In genomic region chr4:10673817-10674369, GRCh38 we compare ENCODE assay signal across 8 cellular contexts. TPM values are rescaled to one million over a fixed set of nuclear protein-coding genes. Genes with fewer than 3 reads are reported as not detected.
DNase-seq lines count a peak whose midpoint lies in the region; ATAC-seq, FAIRE-seq and TF ChIP-seq lines count a peak whose summit lies in the region.

No MANE protein-coding gene starts in this region.

- no peaks in the 10 kb centered on the region for H3F3A ChIP-seq in GM23338 (replicated peaks; ENCODE audit: low read depth)

- H3K27me3 Mint-ChIP-seq in T-helper 2 cell treated with Interferon-gamma antibody and Interleukin-4, amounts not matched to agents 5 μg/mL and 100 μg/mL, for 36 hours (ENCODE audit: low read depth), result no peaks in the 10 kb centered on the region
- no peaks in the 10 kb centered on the region for H3K27me3 Mint-ChIP-seq in GM23338 (ENCODE audit: insufficient read depth, low read depth, poor library complexity)

- H3K36me3 ChIP-seq in GM23338 (ENCODE audit: insufficient read depth), result no peaks in the 10 kb centered on the region
- no peaks in the 10 kb centered on the region for H3K36me3 ChIP-seq in HepG2 (replicated peaks in 1 of 2; ENCODE audit: control insufficient read depth in 1 of 2, insufficient read depth in 2 of 2, low read length in 2 of 2)

- peak overlapping the region; percentile 77 for H3K27ac Mint-ChIP-seq in T-helper 2 cell treated with Interferon-gamma antibody and Interleukin-4, amounts not matched to agents 5 μg/mL and 100 μg/mL, for 36 hours
- H3K27ac Mint-ChIP-seq in GM23338, result no peak overlapping the region

- in situ Hi-C loops in HepG2 (cut with HindIII; ENCODE audit: extremely low pct_ligation_motif_present, low pct_unique_long_range_greater_than_20kb), result no loop called here

- no peak overlapping the region for H3K4me3 ChIP-seq in GM23338
- no peak overlapping the region for H3K4me3 ChIP-seq in HepG2 (replicated peaks in 1 of 3; ENCODE audit: insufficient read depth in 1 of 3, low read depth in 2 of 3, low read length in 3 of 3)

- POLR2A ChIA-PET in HepG2 (lab: Yijun Ruan, JAX), result no interaction called here

- TF ChIP-seq POLR2A in HepG2 (IDR thresholded peaks at IDR 0.05; ENCODE audit: insufficient read depth in 1 of 2, low read depth in 2 of 2, low read length in 2 of 2), result no peak

- no peak overlapping the region for H2AFZ ChIP-seq in GM23338
- H2AFZ ChIP-seq in HepG2 (ENCODE audit: low read length), result no peak overlapping the region

- WGBS in HepG2 (ENCODE audit: low lambda C conversion rate), result 0% methylated on average over 5 of the region's 5 CpGs

- H3K27me3 ChIP-seq in GM23338 (ENCODE audit: insufficient read depth), result no peaks in the 10 kb centered on the region
- H3K27me3 ChIP-seq in HepG2 (ENCODE audit: control insufficient read depth in 1 of 2, insufficient read depth in 2 of 2, low read length in 2 of 2), result no peaks in the 10 kb centered on the region; a peak in 1 of 5 replicates

- no peaks in the 10 kb centered on the region for H3K9me3 ChIP-seq in HepG2 (ENCODE audit: low read length)

- no peaks in the 10 kb centered on the region for H3K9me2 ChIP-seq in GM23338 (ENCODE audit: insufficient read depth)

- peaks cover 32% of the 10 kb centered on the region for H3K9me3 Mint-ChIP-seq in T-helper 2 cell treated with Interferon-gamma antibody and Interleukin-4, amounts not matched to agents 5 μg/mL and 100 μg/mL, for 36 hours
- H3K9me3 Mint-ChIP-seq in GM23338, result no peaks in the 10 kb centered on the region; the same call in 2 of the 3 replicates

- no TSS peak for BruUV-seq in HepG2 (replicated peaks; lab: Mats Ljungman, UMichigan)

- peak overlapping the region; percentile 51 for H3K4me3 Mint-ChIP-seq in T-helper 2 cell treated with Interferon-gamma antibody and Interleukin-4, amounts not matched to agents 5 μg/mL and 100 μg/mL, for 36 hours
- H3K4me3 Mint-ChIP-seq in GM23338, result no peak overlapping the region

- TF ChIP-seq CTCF in GM23338 (conservative IDR thresholded peaks at IDR 0.05; ENCODE audit: low read depth in 2 of 2) (no peak), HepG2 (CRISPR knock-in tag; IDR thresholded peaks at IDR 0.05) (no peak)

- H3K4me1 ChIP-seq in GM23338 (ENCODE audit: insufficient read depth) (no peaks in the 10 kb centered on the region), HepG2 (ENCODE audit: insufficient read depth, low read length) (no peaks in the 10 kb centered on the region)

- H3K36me3 Mint-ChIP-seq in T-helper 2 cell treated with Interferon-gamma antibody and Interleukin-4, amounts not matched to agents 5 μg/mL and 100 μg/mL, for 36 hours (ENCODE audit: low read depth), result peaks cover 11% of the 10 kb centered on the region
- no peaks in the 10 kb centered on the region for H3K36me3 Mint-ChIP-seq in GM23338 (ENCODE audit: low read depth)

- H3K9ac ChIP-seq in HepG2 (ENCODE audit: insufficient read depth, low read depth, low read length), result no peak overlapping the region

- DNase-seq in T-helper 2 cell treated with Interferon-gamma antibody and Interleukin-4, amounts not matched to agents 5 μg/mL and 100 μg/mL, for 36 hours (ENCODE audit: low spot score), result peak; percentile 13
- DNase-seq in SIG-M5 (lab: John Stamatoyannopoulos, UW) (no peak), middle frontal gyrus (ENCODE audit: extremely low spot score, low spot score) (no peak), GM23338 (ENCODE audit: low spot score) (no peak), HepG2 (ENCODE audit: low spot score) (no peak)

- H4K20me1 ChIP-seq in GM23338 (replicated peaks; ENCODE audit: insufficient read depth) (no peaks in the 10 kb centered on the region), HepG2 (ENCODE audit: insufficient read depth, low read length) (no peaks in the 10 kb centered on the region)

- no peak for TF ChIP-seq EP300 in HepG2 (IDR thresholded peaks at IDR 0.05; ENCODE audit: low read depth in 2 of 2, low read length in 2 of 2)
- TF ChIP-seq EP300 in HepG2 (CRISPR knock-in tag; IDR thresholded peaks at IDR 0.05; ENCODE audit: borderline replicate concordance), result no peak

- peaks cover 55% of the 10 kb centered on the region for H3K4me1 Mint-ChIP-seq in T-helper 2 cell treated with Interferon-gamma antibody and Interleukin-4, amounts not matched to agents 5 μg/mL and 100 μg/mL, for 36 hours (ENCODE audit: low read depth)
- H3K4me1 Mint-ChIP-seq in GM23338, result no peaks in the 10 kb centered on the region

- CTCF ChIA-PET in HepG2 (lab: Yijun Ruan, JAX; ENCODE audit: low intra/inter-chr PET ratio, low total read pairs), result no interaction called here

- no peak for TF ChIP-seq RAD21 in HepG2 (CRISPR knock-in tag; IDR thresholded peaks at IDR 0.05)

- no peak for FAIRE-seq in HepG2 (lab: Jason Lieb, UNC)

- H3K79me2 ChIP-seq in GM23338 (replicated peaks; ENCODE audit: insufficient read depth), result no peaks in the 10 kb centered on the region
- H3K79me2 ChIP-seq in HepG2 (ENCODE audit: insufficient read depth, low read length), result no peaks in the 10 kb centered on the region

- intact Hi-C loops in HepG2 (cut with micrococcal nuclease; ENCODE audit: unreplicated experiment), result no loop called here

- H3K27ac ChIP-seq in GM23338 (ENCODE audit: low read depth), result no peak overlapping the region
- no peak overlapping the region for H3K27ac ChIP-seq in HepG2 (ENCODE audit: extremely low read length, insufficient read depth, low read length)

- ATAC-seq in GM18517 (IDR thresholded peaks at IDR 0.05; ENCODE audit: unreplicated experiment) (peak; percentile 68), GM19468 (IDR thresholded peaks at IDR 0.05; ENCODE audit: extremely low read depth, unreplicated experiment) (peak; percentile 60), HG02981 (IDR thresholded peaks at IDR 0.05; ENCODE audit: unreplicated experiment) (peak; percentile 61), GM23338 (no peak), HepG2 (no peak)

- no peak overlapping the region for H3K4me2 ChIP-seq in GM23338
- no peak overlapping the region for H3K4me2 ChIP-seq in HepG2 (ENCODE audit: low read depth, low read length)

TF ChIP-seq in GM23338, 12 proteins besides CTCF, POLR2A, EP300 and RAD21 (continues in another document):
- no peak for TF ChIP-seq ETS1 (IDR thresholded peaks at IDR 0.05)
- TF ChIP-seq NANOG (IDR thresholded peaks at IDR 0.05; ENCODE audit: borderline replicate concordance), result no peak
- no peak for TF ChIP-seq ZNF114 (CRISPR knock-in tag; IDR thresholded peaks at IDR 0.05)
- TF ChIP-seq EZH2phosphoT487 (IDR thresholded peaks at IDR 0.05; ENCODE audit: unreplicated experiment), result no peak

TF ChIP-seq in HepG2, 621 proteins besides CTCF, POLR2A, EP300 and RAD21 (continues in another document):
- TF ChIP-seq ZNF7 (CRISPR knock-in tag; IDR thresholded peaks at IDR 0.05) (no peak), TARDBP (CRISPR knock-in tag; IDR thresholded peaks at IDR 0.05) (no peak), EHMT2 (IDR thresholded peaks at IDR 0.05; ENCODE audit: borderline replicate concordance, low read depth, low read length) (no peak), MAFF (IDR thresholded peaks at IDR 0.05; ENCODE audit: low read depth, low read length) (no peak), TBP (CRISPR knock-in tag; IDR thresholded peaks at IDR 0.05) (no peak), MBD4 (IDR thresholded peaks at IDR 0.05; ENCODE audit: borderline replicate concordance, low read length) (no peak), POGZ (CRISPR knock-in tag; IDR thresholded peaks at IDR 0.05) (no peak), ZNF496 (CRISPR knock-in tag; IDR thresholded peaks at IDR 0.05; ENCODE audit: insufficient replicate concordance) (no peak), MXD4 (CRISPR knock-in tag; IDR thresholded peaks at IDR 0.05) (no peak), ZNF180 (CRISPR knock-in tag; IDR thresholded peaks at IDR 0.05; ENCODE audit: borderline replicate concordance, low read depth) (no peak)

RNA-seq across cellular contexts. Expression of gene CLNK, which starts 10.7 kb away (rescaled TPM):
- not detected in 2 replicates for total RNA-seq in GM23338 (2014; rRNA removed; shearing (Covaris generic))
- polyA plus RNA-seq in GM23338 (2016; fragmentation: Nextera tagmentation; extraction: Ambion mirVana) (not detected in 2 replicates), HepG2 (2011; rRNA removed) (not detected in 2 replicates)
- not detected in 2 replicates for total RNA-seq in HepG2 (2016; rRNA removed; fragmentation: Illumina TruSeq; extraction: Trizol)
- not detected in 2 replicates for total RNA-seq in HepG2 (2016; cell fraction: cytosol; rRNA removed; fragmentation: Illumina TruSeq; extraction: Trizol; ENCODE audit: low read depth)
- total RNA-seq in HepG2 (2016; cell fraction: insoluble cytoplasmic fraction; rRNA removed; fragmentation: Illumina TruSeq; extraction: Trizol), result not detected in 2 replicates
- total RNA-seq in HepG2 (2016; cell fraction: membrane; rRNA removed; fragmentation: Illumina TruSeq; extraction: Trizol), result not detected in 2 replicates
- not detected in 2 replicates for total RNA-seq in HepG2 (2016; cell fraction: nucleus; rRNA removed; fragmentation: Illumina TruSeq; extraction: Trizol)
- polyA plus RNA-seq in HepG2 (2011; cell fraction: cytosol; rRNA removed), result not detected in 2 replicates
- not detected in 2 replicates for polyA plus RNA-seq in HepG2 (2011; cell fraction: nucleus; rRNA removed)
- not detected in 2 replicates for polyA plus RNA-seq in HepG2 (2012)
- polyA plus RNA-seq in HepG2 (2016; cell fraction: cytosol; fragmentation: Illumina TruSeq; extraction: Trizol; ENCODE audit: low read depth), result not detected in 2 replicates
- polyA plus RNA-seq in HepG2 (2016; cell fraction: insoluble cytoplasmic fraction; fragmentation: Illumina TruSeq; extraction: Trizol; ENCODE audit: low read depth), result not detected in 2 replicates
- polyA plus RNA-seq in HepG2 (2016; cell fraction: membrane; fragmentation: Illumina TruSeq; extraction: Trizol; ENCODE audit: low read depth), result not detected in 2 replicates
- not detected in 2 replicates for polyA plus RNA-seq in HepG2 (2016; cell fraction: nucleus; fragmentation: Illumina TruSeq; extraction: Trizol; ENCODE audit: insufficient read depth, low read depth)
- not detected in 2 replicates for polyA minus RNA-seq in HepG2 (2011; rRNA and poly(A)+ RNA removed; ENCODE audit: low replicate concordance)
- polyA minus RNA-seq in HepG2 (2011; cell fraction: cytosol; rRNA and poly(A)+ RNA removed), result not detected in 2 replicates
- polyA minus RNA-seq in HepG2 (2011; cell fraction: nucleus; rRNA and poly(A)+ RNA removed), result not detected in 2 replicates

Comparison
In these comparisons a context has a peak if more than half of its experiments do, and no peak if none do; other contexts are left out.
1. ATAC-seq: peak in GM18517 (single experiment), GM19468 (single experiment) and HG02981 (single experiment); none in GM23338 (single experiment) and HepG2 (single experiment).